14 cellular contexts compared by ENCODE assay signal in the genomic region with DNA sequence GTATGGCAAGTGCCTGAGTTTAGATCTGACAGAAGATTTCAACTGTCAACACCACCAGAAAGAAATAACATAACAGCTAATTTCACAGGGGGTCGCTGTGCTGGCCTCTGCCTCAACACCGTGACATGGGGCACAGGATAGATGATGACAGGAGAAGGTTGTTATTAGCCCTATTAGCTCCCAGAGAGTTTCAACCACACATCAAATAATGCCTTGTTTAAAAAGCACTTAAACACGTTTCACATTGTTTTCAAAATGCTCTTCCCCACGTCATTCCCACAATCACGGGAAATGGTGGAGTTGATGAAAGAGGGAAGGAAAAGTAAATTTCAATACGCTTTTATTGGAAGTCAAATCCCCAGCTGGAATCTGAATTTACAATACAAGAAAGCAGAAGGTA.
"Had no signal": no experiment of that assay in that cellular context is flagged by ENCODE, and none has a peak within 500 bp of the region (broad histone marks: within the 10 kb centered on the region; RNA-seq: fewer than 3 reads in every experiment).

No MANE protein-coding gene starts in this region.

- H3K36me3 ChIP-seq: adrenal gland, neutrophil, thyroid gland, uterus had no signal

- H3K9me3 ChIP-seq: adrenal gland, neutrophil, thyroid gland, uterus had no signal

- H3K27me3 ChIP-seq: adrenal gland, neutrophil, thyroid gland, uterus had no signal

- H3K4me1 ChIP-seq: thyroid gland, uterus had no signal

- ATAC-seq: right cardiac atrium had no signal

- H3K4me3 Mint-ChIP-seq: activated naive CD4-positive, alpha-beta T cell treated with anti-CD3 and anti-CD28 coated beads, Interleukin-2, amount 10 ng/mL, durations not matched to agents 7 days and 5 days had no signal

- H3K36me3 Mint-ChIP-seq: activated naive CD4-positive, alpha-beta T cell treated with anti-CD3 and anti-CD28 coated beads, Interleukin-2, amount 10 ng/mL, durations not matched to agents 7 days and 5 days had no signal

- DNase-seq: activated naive CD4-positive, alpha-beta T cell treated with anti-CD3 and anti-CD28 coated beads, Interleukin-2, amount 10 ng/mL, durations not matched to agents 7 days and 5 days; adrenal gland; caudate nucleus; cortex of kidney; effector memory CD4-positive, alpha-beta T cell; erythroblast; hypothalamus; right cardiac atrium; small intestine; thyroid gland; uterus had no signal

- H3K4me3 ChIP-seq: adrenal gland, thyroid gland, uterus had no signal

- H3K4me1 Mint-ChIP-seq: activated naive CD4-positive, alpha-beta T cell treated with anti-CD3 and anti-CD28 coated beads, Interleukin-2, amount 10 ng/mL, durations not matched to agents 7 days and 5 days had no signal

- H3K27ac ChIP-seq: adrenal gland, neutrophil, thyroid gland, uterus had no signal

- H3K27ac Mint-ChIP-seq: activated naive CD4-positive, alpha-beta T cell treated with anti-CD3 and anti-CD28 coated beads, Interleukin-2, amount 10 ng/mL, durations not matched to agents 7 days and 5 days; activated T-helper 2 cell treated with anti-CD3 and anti-CD28 coated beads, Interferon-gamma antibody, Interleukin-2, Interleukin-4, amounts not matched to agents 10 μg/mL and 5 μg/mL and 100 μg/mL, durations not matched to agents 14 hours and 24 hours and 36 hours; progenitor cell of endocrine pancreas had no signal

- H3K9me3 Mint-ChIP-seq: activated naive CD4-positive, alpha-beta T cell treated with anti-CD3 and anti-CD28 coated beads, Interleukin-2, amount 10 ng/mL, durations not matched to agents 7 days and 5 days; activated T-helper 2 cell treated with anti-CD3 and anti-CD28 coated beads, Interferon-gamma antibody, Interleukin-2, Interleukin-4, amounts not matched to agents 10 μg/mL and 5 μg/mL and 100 μg/mL, durations not matched to agents 14 hours and 24 hours and 36 hours had no signal

- H3K27me3 Mint-ChIP-seq: activated naive CD4-positive, alpha-beta T cell treated with anti-CD3 and anti-CD28 coated beads, Interleukin-2, amount 10 ng/mL, durations not matched to agents 7 days and 5 days; progenitor cell of endocrine pancreas had no signal
